8 cellular contexts compared by ENCODE assay signal in genomic region chr18:79528846-79529245, GRCh38.
A peak's percentile ranks its signal among the peaks of the same experiment; 100 is the strongest.
DNase-seq lines count a peak whose midpoint lies in the region; ATAC-seq and TF ChIP-seq lines count a peak whose summit lies in the region.

No MANE protein-coding gene starts in this region.

- DNase-seq in AG08395 (ENCODE audit: low spot score) (peak; percentile 87), GM13976 (ENCODE audit: low spot score) (peak; percentile 88), NCI-H128 (lab: John Stamatoyannopoulos, UW; ENCODE audit: unreplicated experiment) (peak; percentile 41), left kidney (ENCODE audit: low read depth, low spot score) (peak; percentile 90)
- DNase-seq in activated CD4-positive, CD25-positive, alpha-beta regulatory T cell treated with anti-CD3 and anti-CD28 coated beads, Interleukin-2, amount 50 U/mL, for 16 hours (ENCODE audit: low read depth, low spot score): peak; percentile 49
- peak; percentile 67 for DNase-seq in central memory CD4-positive, alpha-beta T cell
- peak; percentile 25 to 61 (median 60) for DNase-seq in stimulated activated CD4-positive, alpha-beta T cell treated with anti-CD3 and anti-CD28 coated beads, TNF-alpha, amount 100 ng/mL, for 1 hour (ENCODE audit: low read depth in 3 of 3, low spot score in 1 of 3)

- in situ Hi-C loops in GM13976 (cut with MboI; ENCODE audit: low sequenced_read_pairs, unreplicated experiment): no loop called here

- ATAC-seq in GM21381 (IDR thresholded peaks at IDR 0.05; ENCODE audit: unreplicated experiment): no peak

- TF ChIP-seq CTCF in GM13976 (IDR thresholded peaks at IDR 0.05; ENCODE audit: borderline replicate concordance, control extremely low read depth, extremely low read depth, insufficient read depth, missing control alignments): peak; percentile 82
